1 cellular context compared by ENCODE assay signal in the genomic region with DNA sequence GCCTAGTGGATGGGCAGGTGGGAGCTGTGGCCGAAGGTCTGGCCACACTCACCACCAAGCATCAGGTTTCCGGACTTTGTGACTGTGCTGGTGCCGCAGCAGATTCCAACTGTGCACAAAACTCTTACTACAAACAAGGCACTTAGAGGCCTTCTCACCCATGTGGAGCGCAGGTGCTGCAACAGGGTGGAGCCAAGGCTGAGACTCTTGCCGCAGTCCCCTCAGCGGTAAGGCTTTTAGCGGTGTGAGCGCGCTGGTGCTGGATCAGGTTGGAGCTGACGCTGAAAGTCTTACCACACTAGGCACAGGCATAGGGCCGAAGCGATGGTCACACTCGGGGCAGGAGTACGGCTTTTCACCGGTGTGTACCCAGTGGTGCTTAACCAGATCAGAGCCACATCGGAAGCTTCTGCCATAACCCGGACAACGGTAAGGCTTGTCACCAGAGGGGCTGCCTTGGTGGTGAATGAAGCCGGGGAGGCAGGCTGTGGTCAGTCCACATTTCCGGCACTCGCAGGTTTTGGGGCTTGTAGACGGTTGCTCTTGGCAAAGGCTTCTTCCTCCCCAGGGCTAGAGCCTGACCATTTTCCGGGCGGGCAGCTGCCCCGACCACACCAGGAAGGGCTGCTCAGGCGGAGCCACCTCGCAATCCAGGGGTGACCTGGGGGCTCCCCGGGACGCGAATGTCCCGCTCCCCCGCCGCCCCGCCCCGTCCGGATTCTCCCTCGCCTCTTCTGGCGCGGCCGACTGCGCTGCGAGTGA.
A peak's percentile ranks its signal among the peaks of the same experiment; 100 is the strongest.
TF ChIP-seq lines count a peak whose summit lies in the region.

No MANE protein-coding gene starts in this region.

TF ChIP-seq in K562, 482 proteins besides CTCF, POLR2A, EP300 and RAD21 (continues in another document):
- TF ChIP-seq CBX5 (IDR thresholded peaks at IDR 0.05; ENCODE audit: borderline replicate concordance, low read depth) (peak; percentile 29; the same call in 1 of the 2 replicates), ZNF140 (CRISPR knock-in tag; IDR thresholded peaks at IDR 0.05) (no peak), SMAD1 (IDR thresholded peaks at IDR 0.05; ENCODE audit: low read depth, low read length, partially characterized antibody) (no peak), ATF7 (IDR thresholded peaks at IDR 0.05) (peak; percentile 86), NFE2 (IDR thresholded peaks at IDR 0.05; ENCODE audit: low read depth) (no peak), SMC3 (conservative IDR thresholded peaks at IDR 0.05; ENCODE audit: insufficient read depth, low read depth, low read length) (no peak), PYGO2 (tag; IDR thresholded peaks at IDR 0.05) (no peak), SMARCE1 (IDR thresholded peaks at IDR 0.05) (no peak), KDM2B (CRISPR knock-in tag; IDR thresholded peaks at IDR 0.05) (peak; percentile 40; the same call in 1 of the 2 replicates), ARHGAP35 (IDR thresholded peaks at IDR 0.05; ENCODE audit: partially characterized antibody) (no peak), ZNF699 (CRISPR knock-in tag; IDR thresholded peaks at IDR 0.05; ENCODE audit: insufficient replicate concordance) (no peak), RBBP5 (IDR thresholded peaks at IDR 0.05; ENCODE audit: borderline replicate concordance, insufficient read depth, low read length, poor library complexity, severe bottlenecking) (peak; percentile 38), TGIF2 (CRISPR knock-in tag; IDR thresholded peaks at IDR 0.05) (no peak), HMG20A (CRISPR knock-in tag; conservative IDR thresholded peaks at IDR 0.05) (no peak), CEBPG (CRISPR knock-in tag; IDR thresholded peaks at IDR 0.05) (peak; percentile 26; the same call in 1 of the 2 replicates), CEBPG (tag; conservative IDR thresholded peaks at IDR 0.05 in 1 of 2, IDR thresholded peaks at IDR 0.05 in 1 of 2) (no peak), FOXK2 (conservative IDR thresholded peaks at IDR 0.05 in 1 of 2, IDR thresholded peaks at IDR 0.05 in 1 of 2; ENCODE audit: low read depth in 2 of 2) (peak in 1 of 2 experiments; percentile 85; a peak in 2 of 4 replicates), HMGN3 (IDR thresholded peaks at IDR 0.05; ENCODE audit: borderline replicate concordance, extremely low read depth, insufficient read length, low read depth, low read length) (peak; percentile 29), STAG1 (CRISPR knock-in tag; IDR thresholded peaks at IDR 0.05; ENCODE audit: borderline replicate concordance) (0 out of 2 replicates have a peak, but pooled peaks have one; percentile 32)
- TF ChIP-seq, protein P1, sequence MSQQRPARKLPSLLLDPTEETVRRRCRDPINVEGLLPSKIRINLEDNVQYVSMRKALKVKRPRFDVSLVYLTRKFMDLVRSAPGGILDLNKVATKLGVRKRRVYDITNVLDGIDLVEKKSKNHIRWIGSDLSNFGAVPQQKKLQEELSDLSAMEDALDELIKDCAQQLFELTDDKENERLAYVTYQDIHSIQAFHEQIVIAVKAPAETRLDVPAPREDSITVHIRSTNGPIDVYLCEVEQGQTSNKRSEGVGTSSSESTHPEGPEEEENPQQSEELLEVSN (IDR thresholded peaks at IDR 0.05; ENCODE audit: borderline replicate concordance in 1 of 2, extremely low read depth in 1 of 2, insufficient read depth in 1 of 2, insufficient read length in 1 of 2, low read depth in 1 of 2, low read length in 1 of 2, poor library complexity in 1 of 2, severe bottlenecking in 1 of 2), result peak in 1 of 2 experiments; percentile 51
- TF ChIP-seq, protein P2, sequence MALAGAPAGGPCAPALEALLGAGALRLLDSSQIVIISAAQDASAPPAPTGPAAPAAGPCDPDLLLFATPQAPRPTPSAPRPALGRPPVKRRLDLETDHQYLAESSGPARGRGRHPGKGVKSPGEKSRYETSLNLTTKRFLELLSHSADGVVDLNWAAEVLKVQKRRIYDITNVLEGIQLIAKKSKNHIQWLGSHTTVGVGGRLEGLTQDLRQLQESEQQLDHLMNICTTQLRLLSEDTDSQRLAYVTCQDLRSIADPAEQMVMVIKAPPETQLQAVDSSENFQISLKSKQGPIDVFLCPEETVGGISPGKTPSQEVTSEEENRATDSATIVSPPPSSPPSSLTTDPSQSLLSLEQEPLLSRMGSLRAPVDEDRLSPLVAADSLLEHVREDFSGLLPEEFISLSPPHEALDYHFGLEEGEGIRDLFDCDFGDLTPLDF (CRISPR knock-in tag; IDR thresholded peaks at IDR 0.05), result peak; percentile 74; the same call in 1 of the 2 replicates
- TF ChIP-seq, protein P3, sequence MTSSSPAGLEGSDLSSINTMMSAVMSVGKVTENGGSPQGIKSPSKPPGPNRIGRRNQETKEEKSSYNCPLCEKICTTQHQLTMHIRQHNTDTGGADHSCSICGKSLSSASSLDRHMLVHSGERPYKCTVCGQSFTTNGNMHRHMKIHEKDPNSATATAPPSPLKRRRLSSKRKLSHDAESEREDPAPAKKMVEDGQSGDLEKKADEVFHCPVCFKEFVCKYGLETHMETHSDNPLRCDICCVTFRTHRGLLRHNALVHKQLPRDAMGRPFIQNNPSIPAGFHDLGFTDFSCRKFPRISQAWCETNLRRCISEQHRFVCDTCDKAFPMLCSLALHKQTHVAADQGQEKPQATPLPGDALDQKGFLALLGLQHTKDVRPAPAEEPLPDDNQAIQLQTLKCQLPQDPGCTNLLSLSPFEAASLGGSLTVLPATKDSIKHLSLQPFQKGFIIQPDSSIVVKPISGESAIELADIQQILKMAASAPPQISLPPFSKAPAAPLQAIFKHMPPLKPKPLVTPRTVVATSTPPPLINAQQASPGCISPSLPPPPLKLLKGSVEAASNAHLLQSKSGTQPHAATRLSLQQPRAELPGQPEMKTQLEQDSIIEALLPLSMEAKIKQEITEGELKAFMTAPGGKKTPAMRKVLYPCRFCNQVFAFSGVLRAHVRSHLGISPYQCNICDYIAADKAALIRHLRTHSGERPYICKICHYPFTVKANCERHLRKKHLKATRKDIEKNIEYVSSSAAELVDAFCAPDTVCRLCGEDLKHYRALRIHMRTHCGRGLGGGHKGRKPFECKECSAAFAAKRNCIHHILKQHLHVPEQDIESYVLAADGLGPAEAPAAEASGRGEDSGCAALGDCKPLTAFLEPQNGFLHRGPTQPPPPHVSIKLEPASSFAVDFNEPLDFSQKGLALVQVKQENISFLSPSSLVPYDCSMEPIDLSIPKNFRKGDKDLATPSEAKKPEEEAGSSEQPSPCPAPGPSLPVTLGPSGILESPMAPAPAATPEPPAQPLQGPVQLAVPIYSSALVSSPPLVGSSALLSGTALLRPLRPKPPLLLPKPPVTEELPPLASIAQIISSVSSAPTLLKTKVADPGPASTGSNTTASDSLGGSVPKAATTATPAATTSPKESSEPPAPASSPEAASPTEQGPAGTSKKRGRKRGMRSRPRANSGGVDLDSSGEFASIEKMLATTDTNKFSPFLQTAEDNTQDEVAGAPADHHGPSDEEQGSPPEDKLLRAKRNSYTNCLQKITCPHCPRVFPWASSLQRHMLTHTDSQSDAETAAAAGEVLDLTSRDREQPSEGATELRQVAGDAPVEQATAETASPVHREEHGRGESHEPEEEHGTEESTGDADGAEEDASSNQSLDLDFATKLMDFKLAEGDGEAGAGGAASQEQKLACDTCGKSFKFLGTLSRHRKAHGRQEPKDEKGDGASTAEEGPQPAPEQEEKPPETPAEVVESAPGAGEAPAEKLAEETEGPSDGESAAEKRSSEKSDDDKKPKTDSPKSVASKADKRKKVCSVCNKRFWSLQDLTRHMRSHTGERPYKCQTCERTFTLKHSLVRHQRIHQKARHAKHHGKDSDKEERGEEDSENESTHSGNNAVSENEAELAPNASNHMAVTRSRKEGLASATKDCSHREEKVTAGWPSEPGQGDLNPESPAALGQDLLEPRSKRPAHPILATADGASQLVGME (CRISPR knock-in tag; IDR thresholded peaks at IDR 0.05), result 0 out of 2 replicates have a peak, but pooled peaks have one; percentile 63
- TF ChIP-seq, protein P4, sequence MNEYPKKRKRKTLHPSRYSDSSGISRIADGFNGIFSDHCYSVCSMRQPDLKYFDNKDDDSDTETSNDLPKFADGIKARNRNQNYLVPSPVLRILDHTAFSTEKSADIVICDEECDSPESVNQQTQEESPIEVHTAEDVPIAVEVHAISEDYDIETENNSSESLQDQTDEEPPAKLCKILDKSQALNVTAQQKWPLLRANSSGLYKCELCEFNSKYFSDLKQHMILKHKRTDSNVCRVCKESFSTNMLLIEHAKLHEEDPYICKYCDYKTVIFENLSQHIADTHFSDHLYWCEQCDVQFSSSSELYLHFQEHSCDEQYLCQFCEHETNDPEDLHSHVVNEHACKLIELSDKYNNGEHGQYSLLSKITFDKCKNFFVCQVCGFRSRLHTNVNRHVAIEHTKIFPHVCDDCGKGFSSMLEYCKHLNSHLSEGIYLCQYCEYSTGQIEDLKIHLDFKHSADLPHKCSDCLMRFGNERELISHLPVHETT (CRISPR knock-in tag; conservative IDR thresholded peaks at IDR 0.05 in 1 of 2, IDR thresholded peaks at IDR 0.05 in 1 of 2), result no peak
- TF ChIP-seq, protein P5, sequence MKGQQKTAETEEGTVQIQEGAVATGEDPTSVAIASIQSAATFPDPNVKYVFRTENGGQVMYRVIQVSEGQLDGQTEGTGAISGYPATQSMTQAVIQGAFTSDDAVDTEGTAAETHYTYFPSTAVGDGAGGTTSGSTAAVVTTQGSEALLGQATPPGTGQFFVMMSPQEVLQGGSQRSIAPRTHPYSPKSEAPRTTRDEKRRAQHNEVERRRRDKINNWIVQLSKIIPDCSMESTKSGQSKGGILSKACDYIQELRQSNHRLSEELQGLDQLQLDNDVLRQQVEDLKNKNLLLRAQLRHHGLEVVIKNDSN (CRISPR knock-in tag; IDR thresholded peaks at IDR 0.05), result peak; percentile 34; the same call in 1 of the 2 replicates
- TF ChIP-seq, protein P6, sequence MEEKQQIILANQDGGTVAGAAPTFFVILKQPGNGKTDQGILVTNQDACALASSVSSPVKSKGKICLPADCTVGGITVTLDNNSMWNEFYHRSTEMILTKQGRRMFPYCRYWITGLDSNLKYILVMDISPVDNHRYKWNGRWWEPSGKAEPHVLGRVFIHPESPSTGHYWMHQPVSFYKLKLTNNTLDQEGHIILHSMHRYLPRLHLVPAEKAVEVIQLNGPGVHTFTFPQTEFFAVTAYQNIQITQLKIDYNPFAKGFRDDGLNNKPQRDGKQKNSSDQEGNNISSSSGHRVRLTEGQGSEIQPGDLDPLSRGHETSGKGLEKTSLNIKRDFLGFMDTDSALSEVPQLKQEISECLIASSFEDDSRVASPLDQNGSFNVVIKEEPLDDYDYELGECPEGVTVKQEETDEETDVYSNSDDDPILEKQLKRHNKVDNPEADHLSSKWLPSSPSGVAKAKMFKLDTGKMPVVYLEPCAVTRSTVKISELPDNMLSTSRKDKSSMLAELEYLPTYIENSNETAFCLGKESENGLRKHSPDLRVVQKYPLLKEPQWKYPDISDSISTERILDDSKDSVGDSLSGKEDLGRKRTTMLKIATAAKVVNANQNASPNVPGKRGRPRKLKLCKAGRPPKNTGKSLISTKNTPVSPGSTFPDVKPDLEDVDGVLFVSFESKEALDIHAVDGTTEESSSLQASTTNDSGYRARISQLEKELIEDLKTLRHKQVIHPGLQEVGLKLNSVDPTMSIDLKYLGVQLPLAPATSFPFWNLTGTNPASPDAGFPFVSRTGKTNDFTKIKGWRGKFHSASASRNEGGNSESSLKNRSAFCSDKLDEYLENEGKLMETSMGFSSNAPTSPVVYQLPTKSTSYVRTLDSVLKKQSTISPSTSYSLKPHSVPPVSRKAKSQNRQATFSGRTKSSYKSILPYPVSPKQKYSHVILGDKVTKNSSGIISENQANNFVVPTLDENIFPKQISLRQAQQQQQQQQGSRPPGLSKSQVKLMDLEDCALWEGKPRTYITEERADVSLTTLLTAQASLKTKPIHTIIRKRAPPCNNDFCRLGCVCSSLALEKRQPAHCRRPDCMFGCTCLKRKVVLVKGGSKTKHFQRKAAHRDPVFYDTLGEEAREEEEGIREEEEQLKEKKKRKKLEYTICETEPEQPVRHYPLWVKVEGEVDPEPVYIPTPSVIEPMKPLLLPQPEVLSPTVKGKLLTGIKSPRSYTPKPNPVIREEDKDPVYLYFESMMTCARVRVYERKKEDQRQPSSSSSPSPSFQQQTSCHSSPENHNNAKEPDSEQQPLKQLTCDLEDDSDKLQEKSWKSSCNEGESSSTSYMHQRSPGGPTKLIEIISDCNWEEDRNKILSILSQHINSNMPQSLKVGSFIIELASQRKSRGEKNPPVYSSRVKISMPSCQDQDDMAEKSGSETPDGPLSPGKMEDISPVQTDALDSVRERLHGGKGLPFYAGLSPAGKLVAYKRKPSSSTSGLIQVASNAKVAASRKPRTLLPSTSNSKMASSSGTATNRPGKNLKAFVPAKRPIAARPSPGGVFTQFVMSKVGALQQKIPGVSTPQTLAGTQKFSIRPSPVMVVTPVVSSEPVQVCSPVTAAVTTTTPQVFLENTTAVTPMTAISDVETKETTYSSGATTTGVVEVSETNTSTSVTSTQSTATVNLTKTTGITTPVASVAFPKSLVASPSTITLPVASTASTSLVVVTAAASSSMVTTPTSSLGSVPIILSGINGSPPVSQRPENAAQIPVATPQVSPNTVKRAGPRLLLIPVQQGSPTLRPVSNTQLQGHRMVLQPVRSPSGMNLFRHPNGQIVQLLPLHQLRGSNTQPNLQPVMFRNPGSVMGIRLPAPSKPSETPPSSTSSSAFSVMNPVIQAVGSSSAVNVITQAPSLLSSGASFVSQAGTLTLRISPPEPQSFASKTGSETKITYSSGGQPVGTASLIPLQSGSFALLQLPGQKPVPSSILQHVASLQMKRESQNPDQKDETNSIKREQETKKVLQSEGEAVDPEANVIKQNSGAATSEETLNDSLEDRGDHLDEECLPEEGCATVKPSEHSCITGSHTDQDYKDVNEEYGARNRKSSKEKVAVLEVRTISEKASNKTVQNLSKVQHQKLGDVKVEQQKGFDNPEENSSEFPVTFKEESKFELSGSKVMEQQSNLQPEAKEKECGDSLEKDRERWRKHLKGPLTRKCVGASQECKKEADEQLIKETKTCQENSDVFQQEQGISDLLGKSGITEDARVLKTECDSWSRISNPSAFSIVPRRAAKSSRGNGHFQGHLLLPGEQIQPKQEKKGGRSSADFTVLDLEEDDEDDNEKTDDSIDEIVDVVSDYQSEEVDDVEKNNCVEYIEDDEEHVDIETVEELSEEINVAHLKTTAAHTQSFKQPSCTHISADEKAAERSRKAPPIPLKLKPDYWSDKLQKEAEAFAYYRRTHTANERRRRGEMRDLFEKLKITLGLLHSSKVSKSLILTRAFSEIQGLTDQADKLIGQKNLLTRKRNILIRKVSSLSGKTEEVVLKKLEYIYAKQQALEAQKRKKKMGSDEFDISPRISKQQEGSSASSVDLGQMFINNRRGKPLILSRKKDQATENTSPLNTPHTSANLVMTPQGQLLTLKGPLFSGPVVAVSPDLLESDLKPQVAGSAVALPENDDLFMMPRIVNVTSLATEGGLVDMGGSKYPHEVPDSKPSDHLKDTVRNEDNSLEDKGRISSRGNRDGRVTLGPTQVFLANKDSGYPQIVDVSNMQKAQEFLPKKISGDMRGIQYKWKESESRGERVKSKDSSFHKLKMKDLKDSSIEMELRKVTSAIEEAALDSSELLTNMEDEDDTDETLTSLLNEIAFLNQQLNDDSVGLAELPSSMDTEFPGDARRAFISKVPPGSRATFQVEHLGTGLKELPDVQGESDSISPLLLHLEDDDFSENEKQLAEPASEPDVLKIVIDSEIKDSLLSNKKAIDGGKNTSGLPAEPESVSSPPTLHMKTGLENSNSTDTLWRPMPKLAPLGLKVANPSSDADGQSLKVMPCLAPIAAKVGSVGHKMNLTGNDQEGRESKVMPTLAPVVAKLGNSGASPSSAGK (IDR thresholded peaks at IDR 0.05), result peak; percentile 89
- TF ChIP-seq, protein P7, sequence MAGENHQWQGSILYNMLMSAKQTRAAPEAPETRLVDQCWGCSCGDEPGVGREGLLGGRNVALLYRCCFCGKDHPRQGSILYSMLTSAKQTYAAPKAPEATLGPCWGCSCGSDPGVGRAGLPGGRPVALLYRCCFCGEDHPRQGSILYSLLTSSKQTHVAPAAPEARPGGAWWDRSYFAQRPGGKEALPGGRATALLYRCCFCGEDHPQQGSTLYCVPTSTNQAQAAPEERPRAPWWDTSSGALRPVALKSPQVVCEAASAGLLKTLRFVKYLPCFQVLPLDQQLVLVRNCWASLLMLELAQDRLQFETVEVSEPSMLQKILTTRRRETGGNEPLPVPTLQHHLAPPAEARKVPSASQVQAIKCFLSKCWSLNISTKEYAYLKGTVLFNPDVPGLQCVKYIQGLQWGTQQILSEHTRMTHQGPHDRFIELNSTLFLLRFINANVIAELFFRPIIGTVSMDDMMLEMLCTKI (IDR thresholded peaks at IDR 0.05; ENCODE audit: partially characterized antibody), result no peak
